ENCODE assay signal across 22 cellular contexts in the genomic region with DNA sequence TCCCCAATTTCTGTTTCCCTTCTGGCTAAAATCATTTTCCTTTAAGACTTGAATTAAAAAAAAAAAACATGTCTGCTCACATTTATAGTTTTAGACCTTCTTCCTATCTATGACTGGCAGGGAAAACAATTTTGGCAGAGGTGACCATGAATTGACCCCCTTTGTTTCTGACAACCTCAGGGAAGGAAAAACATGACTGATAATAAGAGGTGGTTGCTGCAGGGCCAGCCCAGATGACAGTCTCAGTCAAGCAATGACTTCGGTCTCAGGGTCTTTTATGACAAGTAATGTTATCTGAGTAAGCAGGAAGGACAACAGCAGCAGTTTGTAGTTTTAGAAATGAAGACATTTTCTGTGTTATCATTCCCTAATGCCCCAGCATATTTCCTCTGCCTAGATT.
"Had no signal": no experiment of that assay in that cellular context is flagged by ENCODE, and none has a peak within 500 bp of the region (broad histone marks: within the 10 kb centered on the region; RNA-seq: fewer than 3 reads in every experiment).

No MANE protein-coding gene starts in this region.

- H3K9me3 ChIP-seq: gastroesophageal sphincter, heart left ventricle, ovary, psoas muscle, stomach, testis, upper lobe of left lung had no signal

- H2AFZ ChIP-seq: neural progenitor cell had no signal

- H3K9ac ChIP-seq: neural progenitor cell had no signal

- H3K4me2 ChIP-seq: neural progenitor cell had no signal

- H3K27me3 ChIP-seq: gastroesophageal sphincter, heart left ventricle, neural progenitor cell, ovary, stomach, testis, upper lobe of left lung had no signal

- H3K4me1 ChIP-seq: gastroesophageal sphincter, heart left ventricle, psoas muscle, stomach, testis, upper lobe of left lung had no signal

- DNase-seq: activated CD4-positive, alpha-beta T cell treated with anti-CD3 and anti-CD28 coated beads, Interleukin-2, amount 50 U/mL, for 1 hour; activated CD4-positive, CD25-positive, alpha-beta regulatory T cell treated with anti-CD3 and anti-CD28 coated beads, Interleukin-2, amount 50 U/mL, for 72 hours; activated CD8-positive, alpha-beta memory T cell treated with anti-CD3 and anti-CD28 coated beads, Interleukin-2, amount 50 U/mL, for 4 hours; activated naive CD4-positive, alpha-beta T cell treated with anti-CD3 and anti-CD28 coated beads for 36 hours; activated T-cell treated with anti-CD3 and anti-CD28 coated beads, Interleukin-2, amount 50 U/mL, for 4 hours; central memory CD4-positive, alpha-beta T cell; heart left ventricle; left cardiac atrium; mammary epithelial cell; ovary; psoas muscle; right cardiac atrium; stimulated activated CD4-positive, alpha-beta T cell treated with anti-CD3 and anti-CD28 coated beads, Interleukin-4, amount 100 ng/mL, for 24 hours; stomach; T-cell; testis; upper lobe of left lung had no signal

- H3K27ac ChIP-seq: coronary artery, gastroesophageal sphincter, heart left ventricle, neural progenitor cell, ovary, psoas muscle, SK-N-MC, stomach, testis, upper lobe of left lung had no signal

- H3K36me3 ChIP-seq: gastroesophageal sphincter, heart left ventricle, neural progenitor cell, ovary, stomach, upper lobe of left lung had no signal

- FAIRE-seq: endometrium had no signal

- H3K4me3 ChIP-seq: coronary artery, gastroesophageal sphincter, heart left ventricle, neural progenitor cell, ovary, psoas muscle, SK-N-MC, stomach, testis, upper lobe of left lung had no signal
